ENCODE assay signal across 8 cellular contexts in the genomic region with DNA sequence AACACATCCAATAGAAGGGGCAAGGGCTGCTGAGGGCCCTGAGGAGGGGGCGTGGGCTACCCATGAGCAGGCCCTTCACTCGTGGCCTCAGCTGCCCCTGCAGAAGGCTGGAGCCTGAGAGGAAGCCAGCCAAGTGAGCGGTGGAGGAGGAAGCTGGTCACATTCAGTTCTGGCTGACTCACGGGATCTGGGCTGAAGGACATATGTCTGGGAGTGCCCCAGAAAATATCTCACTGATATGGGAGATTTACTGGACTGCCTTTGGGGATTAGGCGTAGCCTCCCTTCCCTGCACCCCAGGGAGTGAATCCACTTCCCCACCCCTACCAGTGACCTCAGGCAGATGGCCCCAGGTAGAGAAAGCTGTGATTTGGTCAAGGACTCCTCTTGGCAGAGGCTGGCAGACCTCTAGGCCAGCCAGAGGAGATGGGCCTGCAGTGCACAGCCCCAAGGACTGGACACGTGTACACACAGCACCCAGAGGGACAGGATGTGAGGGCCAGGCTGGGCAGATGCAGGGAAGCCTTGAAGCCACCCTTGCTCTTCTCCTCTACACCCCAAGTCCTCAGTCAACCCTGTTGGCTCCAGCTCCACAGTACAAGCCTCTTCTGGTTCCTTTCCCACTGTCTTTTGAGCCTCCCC. TPM values are rescaled to one million over a fixed set of nuclear protein-coding genes. Genes with fewer than 3 reads are reported as not detected.
DNase-seq lines count a peak whose midpoint lies in the region; ATAC-seq, FAIRE-seq and TF ChIP-seq lines count a peak whose summit lies in the region.

No MANE protein-coding gene starts in this region.

- H3K9ac ChIP-seq in K562 (ENCODE audit: insufficient read depth in 1 of 2, low read depth in 2 of 2, low read length in 2 of 2) = peak overlapping the region in 1 of 2 experiments; percentile 80; a peak in 2 of 4 replicates
- no peak overlapping the region for H3K9ac ChIP-seq in liver (ENCODE audit: low read depth in 1 of 2, low read length in 2 of 2)

- intact Hi-C loops in activated CD4-positive, alpha-beta T cell treated with anti-CD3 and anti-CD28 coated beads for 36 hours (cut with DNase I, micrococcal nuclease) = loop anchor here in 1 of 2 experiments (10.0 kb wide), 2 partner anchors 453 to 897 kb away; a partner anchor contains a TSS
- intact Hi-C loops in K562 (cut with micrococcal nuclease) = no loop called here
- intact Hi-C loops in transverse colon (cut with DNase I; ENCODE audit: low total_unique reads) = no loop called here

- CTCF ChIA-PET in activated CD4-positive, alpha-beta T cell treated with anti-CD3 and anti-CD28 coated beads for 36 hours (lab: Charles Lee) = no interaction called here
- CTCF ChIA-PET in K562 (lab: Yijun Ruan, JAX; ENCODE audit: low intra/inter-chr PET ratio) = no interaction called here

- peak; percentile 23 for FAIRE-seq in K562 (lab: Jason Lieb, UNC)

- peaks cover 9% of the 10 kb centered on the region for H3K36me3 Mint-ChIP-seq in activated CD4-positive, alpha-beta T cell treated with anti-CD3 and anti-CD28 coated beads for 36 hours (ENCODE audit: low read depth)

- H3K27ac ChIP-seq in K562 (ENCODE audit: extremely low read depth, low read depth, low read length) = no peak overlapping the region
- H3K27ac ChIP-seq in liver (ENCODE audit: low read depth in 1 of 2, low read length in 2 of 2) = peak overlapping the region; percentile 72 to 84
- peak overlapping the region; percentile 79 to 90 (median 86) for H3K27ac ChIP-seq in transverse colon

- no peak overlapping the region for H2AFZ ChIP-seq in K562 (ENCODE audit: low read depth, low read length)

- 9% methylated on average over 6 of the region's 6 CpGs for WGBS in K562 (ENCODE audit: insufficient coverage, low coverage, missing lambda C conversion rate)
- 63% methylated on average over 6 of the region's 6 CpGs for WGBS in liver
- WGBS in transverse colon (ENCODE audit: low coverage in 1 of 2), 2 donors = 68% methylated on average over 6 of the region's 6 CpGs; no CpG with 5 or more reads in 1 of the 2 donors

- in situ Hi-C loops in K562 (cut with MboI) (no loop called here), transverse colon (cut with MboI; ENCODE audit: low pct_ligation_motif_present in 1 of 4, low pct_unique_long_range_greater_than_20kb in 1 of 4, low sequenced_read_pairs in 3 of 4) (loop anchor here in 1 of 4 donors (10.0 kb wide), 1 partner anchor 53 kb away; a partner anchor contains a TSS)

- no peaks in the 10 kb centered on the region for H3K9me1 ChIP-seq in K562 (ENCODE audit: control insufficient read depth, insufficient read depth, low read length)

- H3K9me3 Mint-ChIP-seq in activated CD4-positive, alpha-beta T cell treated with anti-CD3 and anti-CD28 coated beads for 36 hours (ENCODE audit: low read depth) = peaks cover 6% of the 10 kb centered on the region

- no peak for ATAC-seq in activated CD4-positive, alpha-beta T cell treated with anti-CD3 and anti-CD28 coated beads for 36 hours
- ATAC-seq in K562 = peak; percentile 57
- ATAC-seq in GM21381 (IDR thresholded peaks at IDR 0.05; ENCODE audit: unreplicated experiment) = no peak
- no peak for ATAC-seq in GM21737 (IDR thresholded peaks at IDR 0.05; ENCODE audit: unreplicated experiment)

- POLR2A ChIA-PET in activated CD4-positive, alpha-beta T cell treated with anti-CD3 and anti-CD28 coated beads for 36 hours (lab: Charles Lee) = interaction anchor here (1.2 kb wide), 1 partner anchor 14 kb away, joined by 3 read pairs; no protein-coding TSS in a partner anchor
- POLR2A ChIA-PET in K562 (lab: Yijun Ruan, JAX) = interaction anchor here (0.6 kb wide), 1 partner anchor 57 kb away, joined by 3 read pairs; no protein-coding TSS in a partner anchor

- no peaks in the 10 kb centered on the region for H3K27me3 Mint-ChIP-seq in activated CD4-positive, alpha-beta T cell treated with anti-CD3 and anti-CD28 coated beads for 36 hours

- H3K9me3 ChIP-seq in K562 (replicated peaks; ENCODE audit: control insufficient read depth, insufficient read depth, low read depth, low read length) = no peaks in the 10 kb centered on the region
- peaks cover 0 to 4% (median 0%) of the 10 kb centered on the region in 4 donors for H3K9me3 ChIP-seq in liver (ENCODE audit: control insufficient read depth in 4 of 4, low read length in 3 of 4)
- H3K9me3 ChIP-seq in transverse colon = peaks cover 0 to 9% of the 10 kb centered on the region in 2 donors

- no peak for TF ChIP-seq POLR2A in K562 (conservative IDR thresholded peaks at IDR 0.05)
- no peak for TF ChIP-seq POLR2A in transverse colon (IDR thresholded peaks at IDR 0.05)

- H3K4me1 Mint-ChIP-seq in activated CD4-positive, alpha-beta T cell treated with anti-CD3 and anti-CD28 coated beads for 36 hours = peaks cover 43% of the 10 kb centered on the region

- no peaks in the 10 kb centered on the region for H3K36me3 ChIP-seq in K562 (ENCODE audit: control insufficient read depth, insufficient read depth, low read length)
- H3K36me3 ChIP-seq in liver (ENCODE audit: control insufficient read depth in 4 of 4, insufficient read depth in 3 of 4, low read depth in 1 of 4, low read length in 3 of 4) = no peaks in the 10 kb centered on the region
- no peaks in the 10 kb centered on the region for H3K36me3 ChIP-seq in transverse colon

- no peak overlapping the region for H3K4me2 ChIP-seq in K562 (ENCODE audit: insufficient read depth, low read length)

- TF ChIP-seq RAD21 in K562 (CRISPR knock-in tag; conservative IDR thresholded peaks at IDR 0.05 in 1 of 2, IDR thresholded peaks at IDR 0.05 in 1 of 2) (no peak), liver (IDR thresholded peaks at IDR 0.05) (no peak)

- TF ChIP-seq EP300 in K562 (IDR thresholded peaks at IDR 0.05; ENCODE audit: low read length) (no peak), transverse colon (IDR thresholded peaks at IDR 0.05; ENCODE audit: low read depth) (no peak)

- H3K4me3 ChIP-seq in K562 (no peak overlapping the region), liver (ENCODE audit: low read depth in 1 of 3, low read length in 3 of 3) (no peak overlapping the region), transverse colon (no peak overlapping the region)

- no peaks in the 10 kb centered on the region for H3K79me2 ChIP-seq in K562 (ENCODE audit: control insufficient read depth, insufficient read depth, low read length)

- 0 out of 5 replicates have a peak, but pooled peaks cover 0 to 5% of the 10 kb centered on the region in 2 experiments for H3K27me3 ChIP-seq in K562 (ENCODE audit: control insufficient read depth in 2 of 2, insufficient read depth in 2 of 2, low read length in 2 of 2)
- H3K27me3 ChIP-seq in liver (ENCODE audit: control insufficient read depth in 4 of 4, insufficient read depth in 4 of 4, low read length in 3 of 4) = no peaks in the 10 kb centered on the region
- no peaks in the 10 kb centered on the region for H3K27me3 ChIP-seq in transverse colon

- peaks cover 26 to 29% of the 10 kb centered on the region in 2 experiments for H3K4me1 ChIP-seq in K562 (replicated peaks in 1 of 2; ENCODE audit: control insufficient read depth in 2 of 2, insufficient read depth in 2 of 2, low read length in 2 of 2)
- peaks cover 0 to 19% (median 7%) of the 10 kb centered on the region in 4 donors for H3K4me1 ChIP-seq in liver (ENCODE audit: control insufficient read depth in 4 of 4, insufficient read depth in 4 of 4, low read length in 3 of 4)
- peaks cover 8 to 53% (median 15%) of the 10 kb centered on the region in 4 donors for H3K4me1 ChIP-seq in transverse colon

- no peaks in the 10 kb centered on the region for H4K20me1 ChIP-seq in K562 (replicated peaks; ENCODE audit: control insufficient read depth, insufficient read depth, low read length)

- no peak for TF ChIP-seq CTCF in K562 (IDR thresholded peaks at IDR 0.05 in 2 of 3, conservative IDR thresholded peaks at IDR 0.05 in 1 of 3; ENCODE audit: insufficient read depth in 2 of 3, low read depth in 1 of 3, low read length in 3 of 3)
- TF ChIP-seq CTCF in liver (IDR thresholded peaks at IDR 0.05; ENCODE audit: low read depth, low read length, missing input control) = no peak
- TF ChIP-seq CTCF in transverse colon (IDR thresholded peaks at IDR 0.05) = no peak

- no TSS peak for BruUV-seq in K562 (replicated peaks; lab: Mats Ljungman, UMichigan)

- peak overlapping the region; percentile 25 for H3K27ac Mint-ChIP-seq in activated CD4-positive, alpha-beta T cell treated with anti-CD3 and anti-CD28 coated beads for 36 hours

- DNase-seq in activated CD4-positive, alpha-beta T cell treated with anti-CD3 and anti-CD28 coated beads for 36 hours = no peak
- no peak for DNase-seq in activated CD4-positive, alpha-beta T cell treated with anti-CD3 and anti-CD28 coated beads, Interleukin-2, amount 50 U/mL, for 1 hour
- DNase-seq in K562 (ENCODE audit: extremely low read depth in 1 of 4, low spot score in 3 of 4) (peak in 1 of 4 experiments; percentile 44), transverse colon (peak; percentile 57), NCI-H2171 treated with DMSO at 0.1 percent for 48 hours (lab: John Stamatoyannopoulos, UW) (no peak)

- no peak overlapping the region for H3K4me3 Mint-ChIP-seq in activated CD4-positive, alpha-beta T cell treated with anti-CD3 and anti-CD28 coated beads for 36 hours

RNA-seq across cellular contexts. Expression of a gene that starts 14.2 kb away (rescaled TPM):
- total RNA-seq in activated CD4-positive, alpha-beta T cell treated with anti-CD3 and anti-CD28 coated beads for 36 hours = 1 to 10 TPM in 1 of 2 experiments, under 1 TPM in 1; 0.81 to 1.0 TPM
- total RNA-seq in K562 (2011; cell fraction: chromatin; rRNA removed; ENCODE audit: low replicate concordance) = 1.1 and 2.9 TPM in 2 replicates
- total RNA-seq in K562 (2011; cell fraction: nucleolus; rRNA removed) = 1.3 TPM in 2 replicates
- total RNA-seq in K562 (2011; cell fraction: nucleoplasm; rRNA removed) = 1.6 and 2.0 TPM in 2 replicates
- total RNA-seq in K562 (2014; rRNA removed) (0.27 and 0.33 TPM in 2 replicates), K562 (2014; rRNA removed; fragmentation: Illumina TruSeq; extraction: Trizol) (0.44 and 0.48 TPM in 2 replicates), K562 (2015; rRNA removed; fragmentation: Illumina TruSeq; extraction: Trizol) (0.41 and 0.43 TPM in 2 replicates), K562 (2021) (0.49 and 0.80 TPM in 2 replicates), liver (1 to 10 TPM in 1 of 2 donors, under 1 TPM in 1; 0.65 to 1.0 TPM), transverse colon (1 to 10 TPM in 3 of 4 donors, under 1 TPM in 1; 0.82 to 7.1 (median 3.2) TPM)
- polyA plus RNA-seq in K562 (2011; rRNA removed) (0.70 and 1.7 TPM in 2 replicates), K562 (2014; fragmentation: Illumina TruSeq; extraction: Trizol) (0.34 and 0.60 TPM in 2 replicates), K562 (2014; fragmentation: Nextera tagmentation; extraction: Ambion mirVana) (under 1 TPM; 0.08 to 0.32 TPM), K562 (2014; rRNA removed) (0.54 and 1.4 TPM in 2 replicates), liver (under 1 TPM; 0.32 to 0.53 TPM)
- 1.1 and 1.8 TPM in 2 replicates for polyA plus RNA-seq in K562 (2011; cell fraction: cytosol; rRNA removed)
- polyA plus RNA-seq in K562 (2011; cell fraction: nucleus; rRNA removed) = 1.4 and 2.1 TPM in 2 replicates
- polyA plus RNA-seq in K562 (2012) = 0.52 and 1.1 TPM in 2 replicates
- polyA minus RNA-seq in K562 (2011; rRNA and poly(A)+ RNA removed) = 0.21 and 0.93 TPM in 2 replicates
- 0.86 TPM in 1 of 2 replicates, not detected in the other for polyA minus RNA-seq in K562 (2011; cell fraction: cytosol; rRNA and poly(A)+ RNA removed)
- 0.27 and 2.1 TPM in 2 replicates for polyA minus RNA-seq in K562 (2011; cell fraction: nucleus; rRNA and poly(A)+ RNA removed)

RNA-seq across cellular contexts. Expression of a gene that starts 55.8 kb away (rescaled TPM):
- total RNA-seq in activated CD4-positive, alpha-beta T cell treated with anti-CD3 and anti-CD28 coated beads for 36 hours = 10 to 100 TPM; 11.4 to 13.3 TPM
- total RNA-seq in K562 (2011; cell fraction: chromatin; rRNA removed; ENCODE audit: low replicate concordance) = 5.7 and 15.8 TPM in 2 replicates
- 8.3 and 10.5 TPM in 2 replicates for total RNA-seq in K562 (2011; cell fraction: nucleolus; rRNA removed)
- 7.6 and 8.9 TPM in 2 replicates for total RNA-seq in K562 (2011; cell fraction: nucleoplasm; rRNA removed)
- 4.9 and 7.0 TPM in 2 replicates for total RNA-seq in K562 (2014; rRNA removed)
- total RNA-seq in K562 (2014; rRNA removed; fragmentation: Illumina TruSeq; extraction: Trizol) = 3.6 and 3.8 TPM in 2 replicates
- total RNA-seq in K562 (2015; rRNA removed; fragmentation: Illumina TruSeq; extraction: Trizol) = 5.2 and 5.7 TPM in 2 replicates
- 6.7 and 8.8 TPM in 2 replicates for total RNA-seq in K562 (2021)
- 5.6 and 6.1 TPM in 2 replicates for polyA plus RNA-seq in K562 (2011; rRNA removed)
- polyA plus RNA-seq in K562 (2011; cell fraction: cytosol; rRNA removed) = 7.1 and 11.5 TPM in 2 replicates
- 6.8 and 9.9 TPM in 2 replicates for polyA plus RNA-seq in K562 (2011; cell fraction: nucleus; rRNA removed)
- 6.2 and 7.5 TPM in 2 replicates for polyA plus RNA-seq in K562 (2012)
- polyA plus RNA-seq in K562 (2014; fragmentation: Illumina TruSeq; extraction: Trizol) = 6.3 and 7.6 TPM in 2 replicates
- polyA plus RNA-seq in K562 (2014; fragmentation: Nextera tagmentation; extraction: Ambion mirVana) = under 1 TPM; 0.24 to 0.53 TPM
- 4.8 and 5.5 TPM in 2 replicates for polyA plus RNA-seq in K562 (2014; rRNA removed)
- polyA minus RNA-seq in K562 (2011; rRNA and poly(A)+ RNA removed) = 4.5 and 5.5 TPM in 2 replicates
- 5.6 and 5.7 TPM in 2 replicates for polyA minus RNA-seq in K562 (2011; cell fraction: cytosol; rRNA and poly(A)+ RNA removed)
- polyA minus RNA-seq in K562 (2011; cell fraction: nucleus; rRNA and poly(A)+ RNA removed) = 3.0 and 4.1 TPM in 2 replicates
- 10 to 100 TPM; 10.2 to 11.3 TPM for total RNA-seq in liver
- polyA plus RNA-seq in liver = 1 to 10 TPM; 2.0 to 6.9 TPM
- 10 to 100 TPM in 2 of 4 donors, 1 to 10 TPM in 2; 4.6 to 12.3 (median 9.8) TPM for total RNA-seq in transverse colon
